7 cellular contexts compared by ENCODE assay signal in genomic region chr17:59366040-59366757, GRCh38. TPM values are rescaled to one million over a fixed set of nuclear protein-coding genes. Genes with fewer than 3 reads are reported as not detected.
DNase-seq lines count a peak whose midpoint lies in the region; ATAC-seq and TF ChIP-seq lines count a peak whose summit lies in the region.

No MANE protein-coding gene starts in this region.

- no peaks in the 10 kb centered on the region for H3K27me3 ChIP-seq in HUES6 (ENCODE audit: control insufficient read depth, insufficient read depth, low read length)
- no peaks in the 10 kb centered on the region for H3K27me3 ChIP-seq in fibroblast of lung (ENCODE audit: control insufficient read depth, insufficient read depth, low read length)

- H3K27ac ChIP-seq in HUES6 (ENCODE audit: low read depth, low read length) (peak overlapping the region; percentile 45; the same call in 1 of the 2 replicates), fibroblast of lung (ENCODE audit: insufficient read depth, low read length) (no peak overlapping the region)

- H2AFZ ChIP-seq in fibroblast of lung (ENCODE audit: low read length) = no peak overlapping the region

- no peaks in the 10 kb centered on the region for H3K36me3 ChIP-seq in HUES6 (ENCODE audit: control insufficient read depth, insufficient read depth, low read length)
- no peaks in the 10 kb centered on the region for H3K36me3 ChIP-seq in fibroblast of lung (ENCODE audit: control insufficient read depth, insufficient read depth, low read length)

- ATAC-seq in GM21526 (IDR thresholded peaks at IDR 0.05; ENCODE audit: low FRiP score, unreplicated experiment) = no peak

- TF ChIP-seq CTCF in fibroblast of lung (conservative IDR thresholded peaks at IDR 0.05 in 1 of 2, IDR thresholded peaks at IDR 0.05 in 1 of 2; ENCODE audit: low read depth in 1 of 2, low read length in 2 of 2) = no peak

- H3K79me2 ChIP-seq in fibroblast of lung (ENCODE audit: control insufficient read depth, insufficient read depth, low read length) = no peaks in the 10 kb centered on the region

- H3K9ac ChIP-seq in HUES6 (ENCODE audit: low read length) (peak overlapping the region; percentile 30), fibroblast of lung (ENCODE audit: insufficient read depth, low read length) (no peak overlapping the region)

- H3K4me3 ChIP-seq in HUES6 (ENCODE audit: low read depth, low read length) (peak overlapping the region; percentile 9; the same call in 1 of the 2 replicates), fibroblast of lung (replicated peaks in 1 of 4; ENCODE audit: control extremely low read depth in 1 of 4, insufficient read depth in 1 of 4, low read depth in 3 of 4, low read length in 4 of 4) (no peak overlapping the region)

- peak overlapping the region; percentile 4 for H3K4me2 ChIP-seq in fibroblast of lung (ENCODE audit: extremely low read depth, insufficient read depth, low read length)

- DNase-seq in OCI-M1 (lab: John Stamatoyannopoulos, UW) (peak; percentile 83), fibroblast of lung (ENCODE audit: low read depth in 2 of 2) (peak in 1 of 2 donors; percentile 71), posterior vena cava (ENCODE audit: low spot score) (peak; percentile 57), NCI-H1930 (lab: John Stamatoyannopoulos, UW) (no peak), NCI-H226 (no peak)

- no peaks in the 10 kb centered on the region for H4K20me1 ChIP-seq in fibroblast of lung (ENCODE audit: control insufficient read depth, extremely low read depth, insufficient read depth, low read length)

- H3K4me1 ChIP-seq in HUES6 (ENCODE audit: control insufficient read depth, insufficient read depth, low read length) (peaks cover 61% of the 10 kb centered on the region), fibroblast of lung (ENCODE audit: control insufficient read depth, extremely low read depth, insufficient read depth, low read length) (peaks cover 24% of the 10 kb centered on the region)

- intact Hi-C loops in posterior vena cava (cut with DNase I) = no loop called here

- no peaks in the 10 kb centered on the region for H3K9me3 ChIP-seq in HUES6 (ENCODE audit: control insufficient read depth, insufficient read depth, low read depth, low read length)
- H3K9me3 ChIP-seq in fibroblast of lung (ENCODE audit: control insufficient read depth, insufficient read depth, low read depth, low read length) = no peaks in the 10 kb centered on the region

RNA-seq across cellular contexts. Expression of gene YPEL2, which starts 34.7 kb away (rescaled TPM):
- total RNA-seq in fibroblast of lung = 7.8 and 8.0 TPM in 2 replicates
- 2.5 and 4.8 TPM in 2 replicates for polyA plus RNA-seq in fibroblast of lung
- 1.5 and 3.7 TPM in 2 replicates for polyA plus RNA-seq in fibroblast of lung (2012)
- 1.1 and 2.9 TPM in 2 replicates for polyA minus RNA-seq in fibroblast of lung (ENCODE audit: low replicate concordance)
- 10 to 100 TPM; 25.8 to 40.3 TPM for total RNA-seq in posterior vena cava

Comparison
In these comparisons a context has a peak if more than half of its experiments do, and no peak if none do; other contexts are left out.
1. DNase-seq: peak in OCI-M1 (single experiment) and posterior vena cava (single experiment); none in NCI-H1930 (0 of 2) and NCI-H226 (single experiment).